ENCODE assay signal across 17 cellular contexts in the genomic region with DNA sequence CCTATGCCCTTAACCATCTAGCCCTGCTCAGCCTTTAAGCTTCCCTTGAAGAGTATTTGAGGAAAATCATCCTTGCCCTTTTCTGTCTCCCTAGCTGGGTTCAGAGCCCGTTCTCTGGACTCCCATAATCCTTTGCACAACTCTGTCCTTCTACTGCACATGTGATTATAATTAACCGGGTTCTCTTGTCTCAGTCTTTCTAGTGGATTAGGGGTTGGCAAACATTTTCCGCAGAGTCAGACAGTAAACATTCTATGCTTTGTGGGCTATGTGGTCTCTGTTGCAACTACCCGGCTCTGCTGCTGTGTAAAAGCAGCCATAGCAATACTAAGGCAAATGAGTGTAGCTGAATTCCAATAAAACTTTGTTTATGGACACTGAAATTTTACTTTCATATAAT.
DNase-seq lines count a peak whose midpoint lies in the region; ATAC-seq and TF ChIP-seq lines count a peak whose summit lies in the region.
"Had no signal": no experiment of that assay in that cellular context is flagged by ENCODE, and none has a peak within 500 bp of the region (broad histone marks: within the 10 kb centered on the region; RNA-seq: fewer than 3 reads in every experiment).

No MANE protein-coding gene starts in this region.

- peak overlapping the region; percentile 0 for H3K27ac Mint-ChIP-seq in T-helper 2 cell treated with Interferon-gamma antibody and Interleukin-4, amounts not matched to agents 5 μg/mL and 100 μg/mL, for 36 hours
- H3K27ac Mint-ChIP-seq: activated CD4-positive, alpha-beta T cell treated with anti-CD3 and anti-CD28 coated beads for 36 hours; activated T-cell treated with anti-CD3 and anti-CD28 coated beads, Interleukin-2, amount 50 U/mL, for 24 hours had no signal

- no peak for TF ChIP-seq POLR2A in right lobe of liver (IDR thresholded peaks at IDR 0.05)
- TF ChIP-seq POLR2A in esophagus muscularis mucosa (IDR thresholded peaks at IDR 0.05; ENCODE audit: low read depth) = no peak

- H3K9me3 Mint-ChIP-seq in T-helper 2 cell treated with Interferon-gamma antibody and Interleukin-4, amounts not matched to agents 5 μg/mL and 100 μg/mL, for 36 hours = peaks cover 14% of the 10 kb centered on the region
- H3K9me3 Mint-ChIP-seq: activated T-cell treated with anti-CD3 and anti-CD28 coated beads, Interleukin-2, amount 50 U/mL, for 24 hours; CD8-positive, alpha-beta memory T cell had no signal

- 32% methylated on average over 4 of the region's 4 CpGs for WGBS in right lobe of liver (ENCODE audit: insufficient coverage, low coverage, low lambda C conversion rate, missing lambda C conversion rate)
- 60% methylated on average over 4 of the region's 4 CpGs for WGBS in esophagus muscularis mucosa

- TF ChIP-seq EP300 in esophagus muscularis mucosa (IDR thresholded peaks at IDR 0.05) = no peak

- TF ChIP-seq CTCF in HFF-Myc (IDR thresholded peaks at IDR 0.05; ENCODE audit: low read depth, low read length, missing control alignments) (no peak), right lobe of liver (IDR thresholded peaks at IDR 0.05) (no peak), esophagus muscularis mucosa (IDR thresholded peaks at IDR 0.05) (no peak)

- H3K36me3 ChIP-seq in right lobe of liver (no peaks in the 10 kb centered on the region), esophagus muscularis mucosa (peaks cover 0 to 15% (median 0%) of the 10 kb centered on the region in 4 donors)

- ATAC-seq in right lobe of liver = peak; percentile 48 to 70 (median 66)
- ATAC-seq: activated CD4-positive, alpha-beta T cell treated with anti-CD3 and anti-CD28 coated beads for 36 hours; left colon had no signal

- H3K27me3 ChIP-seq in right lobe of liver (no peaks in the 10 kb centered on the region), esophagus muscularis mucosa (no peaks in the 10 kb centered on the region)

- peak; percentile 55 for DNase-seq in AG20443 (ENCODE audit: low spot score)
- peak; percentile 65 for DNase-seq in HFF-Myc (ENCODE audit: extremely low read depth, low read depth)
- no peak for DNase-seq in T-helper 2 cell treated with Interferon-gamma antibody and Interleukin-4, amounts not matched to agents 5 μg/mL and 100 μg/mL, for 36 hours (ENCODE audit: low spot score)
- DNase-seq in right lobe of liver = no peak
- no peak for DNase-seq in head of caudate nucleus
- no peak for DNase-seq in 8988T
- no peak for DNase-seq in midbrain (lab: John Stamatoyannopoulos, UW)
- DNase-seq in esophagus muscularis mucosa (ENCODE audit: extremely low spot score) = no peak
- DNase-seq: activated CD4-positive, alpha-beta T cell treated with anti-CD3 and anti-CD28 coated beads for 36 hours; activated T-cell treated with anti-CD3 and anti-CD28 coated beads, Interleukin-2, amount 50 U/mL, for 24 hours; amniotic stem cell; CD8-positive, alpha-beta memory T cell; hippocampal formation; left colon; NCI-H2081 treated with DMSO at 0.1 percent for 48 hours; NCI-H748 treated with DMSO at 0.1 percent for 48 hours had no signal

- H3K4me3 ChIP-seq in HFF-Myc (replicated peaks; ENCODE audit: low read depth, low read length) (no peak overlapping the region), right lobe of liver (no peak overlapping the region), esophagus muscularis mucosa (no peak overlapping the region)

- H3K9me3 ChIP-seq in right lobe of liver (no peaks in the 10 kb centered on the region), esophagus muscularis mucosa (no peaks in the 10 kb centered on the region)

- no peaks in the 10 kb centered on the region for H3K27me3 Mint-ChIP-seq in T-helper 2 cell treated with Interferon-gamma antibody and Interleukin-4, amounts not matched to agents 5 μg/mL and 100 μg/mL, for 36 hours (ENCODE audit: low read depth)
- H3K27me3 Mint-ChIP-seq: activated CD4-positive, alpha-beta T cell treated with anti-CD3 and anti-CD28 coated beads for 36 hours; activated T-cell treated with anti-CD3 and anti-CD28 coated beads, Interleukin-2, amount 50 U/mL, for 24 hours; CD8-positive, alpha-beta memory T cell had no signal

- intact Hi-C loops in right lobe of liver (cut with DNase I) (no loop called here), head of caudate nucleus (cut with DNase I) (no loop called here), esophagus muscularis mucosa (cut with DNase I) (no loop called here)

- H3K4me1 ChIP-seq in right lobe of liver (no peaks in the 10 kb centered on the region), esophagus muscularis mucosa (peaks cover 0 to 12% (median 0%) of the 10 kb centered on the region in 4 donors)

- H3K4me3 Mint-ChIP-seq in T-helper 2 cell treated with Interferon-gamma antibody and Interleukin-4, amounts not matched to agents 5 μg/mL and 100 μg/mL, for 36 hours = no peak overlapping the region
- H3K4me3 Mint-ChIP-seq: activated CD4-positive, alpha-beta T cell treated with anti-CD3 and anti-CD28 coated beads for 36 hours; activated T-cell treated with anti-CD3 and anti-CD28 coated beads, Interleukin-2, amount 50 U/mL, for 24 hours; CD8-positive, alpha-beta memory T cell had no signal

- peaks cover 20% of the 10 kb centered on the region for H3K4me1 Mint-ChIP-seq in T-helper 2 cell treated with Interferon-gamma antibody and Interleukin-4, amounts not matched to agents 5 μg/mL and 100 μg/mL, for 36 hours (ENCODE audit: low read depth)

- peaks cover 34% of the 10 kb centered on the region for H3K36me3 Mint-ChIP-seq in T-helper 2 cell treated with Interferon-gamma antibody and Interleukin-4, amounts not matched to agents 5 μg/mL and 100 μg/mL, for 36 hours (ENCODE audit: low read depth)

- H3K27ac ChIP-seq in right lobe of liver (no peak overlapping the region), esophagus muscularis mucosa (replicated peaks in 1 of 4) (no peak overlapping the region)
- H3K27ac ChIP-seq: RWPE1 had no signal

Comparison
In these comparisons a context has a peak if more than half of its experiments do, and no peak if none do; other contexts are left out.
1. DNase-seq: peak in AG20443 (single experiment) and HFF-Myc (single experiment); none in T-helper 2 cell treated with Interferon-gamma antibody and Interleukin-4, amounts not matched to agents 5 μg/mL and 100 μg/mL, for 36 hours (single experiment), right lobe of liver (0 of 3), head of caudate nucleus (0 of 42), 8988T (single experiment), midbrain (single experiment) and esophagus muscularis mucosa (single experiment).